Comparison of ENCODE assay signal across 10 cellular contexts in genomic region chr21:33412832-33413519, GRCh38. TPM values are rescaled to one million over a fixed set of nuclear protein-coding genes. Genes with fewer than 3 reads are reported as not detected.
DNase-seq lines count a peak whose midpoint lies in the region; ATAC-seq and TF ChIP-seq lines count a peak whose summit lies in the region.
"Had no signal": no experiment of that assay in that cellular context is flagged by ENCODE, and none has a peak within 500 bp of the region (broad histone marks: within the 10 kb centered on the region; RNA-seq: fewer than 3 reads in every experiment).

No MANE protein-coding gene starts in this region.

- intact Hi-C loops in left ventricle myocardium inferior (cut with micrococcal nuclease), result no loop called here

- H3K4me3 ChIP-seq in cardiac muscle cell, result no peak overlapping the region
- no peak overlapping the region for H3K4me3 ChIP-seq in left ventricle myocardium inferior
- H3K4me3 ChIP-seq: K562 had no signal

- H3K36me3 Mint-ChIP-seq in type B pancreatic cell, result peaks cover 23% of the 10 kb centered on the region

- peaks cover 33% of the 10 kb centered on the region for H3K4me1 Mint-ChIP-seq in type B pancreatic cell (ENCODE audit: unreplicated experiment)

- H3K36me3 ChIP-seq in cardiac muscle cell (peaks cover 13% of the 10 kb centered on the region), left ventricle myocardium inferior (peaks cover 34% of the 10 kb centered on the region)

- DNase-seq in cardiac muscle cell (ENCODE audit: low read depth in 1 of 2, low spot score in 1 of 2), result no peak
- DNase-seq in left ventricle myocardium inferior, result no peak
- peak; percentile 54 for DNase-seq in NCI-H2196 treated with DMSO at 0.1 percent for 48 hours (lab: John Stamatoyannopoulos, UW; ENCODE audit: unreplicated experiment)
- DNase-seq in left kidney (ENCODE audit: low read depth, low spot score), result peak; percentile 37
- no peak for DNase-seq in type B pancreatic cell (ENCODE audit: extremely low spot score, unreplicated experiment)
- DNase-seq: cortex of kidney had no signal

- no peaks in the 10 kb centered on the region for H3K27me3 ChIP-seq in cardiac muscle cell
- H3K27me3 ChIP-seq in left ventricle myocardium inferior (ENCODE audit: low read depth), result no peaks in the 10 kb centered on the region

- H3K4me3 Mint-ChIP-seq in type B pancreatic cell, result peak overlapping the region; percentile 44

- ATAC-seq in GM21576 (IDR thresholded peaks at IDR 0.05; ENCODE audit: unreplicated experiment), result no peak
- ATAC-seq in GM18858 (IDR thresholded peaks at IDR 0.05; ENCODE audit: unreplicated experiment), result no peak
- no peak for ATAC-seq in GM18520 (IDR thresholded peaks at IDR 0.05; ENCODE audit: unreplicated experiment)
- ATAC-seq: K562 had no signal

- H3K4me1 ChIP-seq in cardiac muscle cell (ENCODE audit: low read depth), result peaks cover 7% of the 10 kb centered on the region
- peaks cover 27% of the 10 kb centered on the region for H3K4me1 ChIP-seq in left ventricle myocardium inferior

- H3K9me3 Mint-ChIP-seq in type B pancreatic cell, result peaks cover 4% of the 10 kb centered on the region

- H3K9me3 ChIP-seq in cardiac muscle cell (ENCODE audit: low read depth), result no peaks in the 10 kb centered on the region
- no peaks in the 10 kb centered on the region for H3K9me3 ChIP-seq in left ventricle myocardium inferior (replicated peaks)

- H3K27ac ChIP-seq in cardiac muscle cell (peak overlapping the region; percentile 43), left ventricle myocardium inferior (replicated peaks) (no peak overlapping the region)

- TF ChIP-seq CTCF in cardiac muscle cell (IDR thresholded peaks at IDR 0.05; ENCODE audit: low read depth, low read length) (no peak), left ventricle myocardium inferior (IDR thresholded peaks at IDR 0.05; ENCODE audit: borderline replicate concordance) (no peak), type B pancreatic cell (conservative IDR thresholded peaks at IDR 0.05) (no peak)

- no peaks in the 10 kb centered on the region for H3K27me3 Mint-ChIP-seq in type B pancreatic cell

- peak overlapping the region; percentile 87 for H3K27ac Mint-ChIP-seq in type B pancreatic cell

RNA-seq across cellular contexts. Expression of gene IFNGR2, which starts 9.8 kb away (rescaled TPM):
- total RNA-seq in cardiac muscle cell (36.8 and 47.2 TPM in 2 replicates), left ventricle myocardium inferior (34.6 TPM), type B pancreatic cell (ENCODE audit: low replicate concordance) (39.0 and 40.4 TPM in 2 replicates)
- polyA plus RNA-seq in cardiac muscle cell, result 64.6 and 87.6 TPM in 2 replicates

Comparison
In these comparisons a context has a peak if more than half of its experiments do, and no peak if none do; other contexts are left out.
1. DNase-seq: peak in NCI-H2196 treated with DMSO at 0.1 percent for 48 hours (single experiment) and left kidney (single experiment); none in cardiac muscle cell (0 of 2), left ventricle myocardium inferior (single experiment) and type B pancreatic cell (single experiment).